Comparison of ENCODE assay signal across 8 cellular contexts in genomic region chr19:4851551-4852290, GRCh38. TPM values are rescaled to one million over a fixed set of nuclear protein-coding genes. Genes with fewer than 3 reads are reported as not detected.
A peak's percentile ranks its signal among the peaks of the same experiment; 100 is the strongest.
DNase-seq lines count a peak whose midpoint lies in the region; ATAC-seq and TF ChIP-seq lines count a peak whose summit lies in the region.

No MANE protein-coding gene starts in this region.

- TF ChIP-seq POLR2A in erythroblast (IDR thresholded peaks at IDR 0.05; ENCODE audit: low read length), result no peak

- POLR2A ChIA-PET in A673 (lab: Charles Lee; ENCODE audit: low non-redundant PET), result no interaction called here
- POLR2A ChIA-PET in naive thymus-derived CD4-positive, alpha-beta T cell (lab: Charles Lee), result interaction anchor here (0.7 to 1.5 kb wide), 2 partner anchors 39 to 42 kb away, joined by 3 to 4 read pairs; no protein-coding TSS in a partner anchor

- peaks cover 0 to 10% (median under 1%) of the 10 kb centered on the region in 5 donors for H3K36me3 Mint-ChIP-seq in naive thymus-derived CD4-positive, alpha-beta T cell
- peaks cover 9 to 23% of the 10 kb centered on the region in 2 donors for H3K36me3 Mint-ChIP-seq in stimulated activated naive B cell treated with anti-CD40 and anti-IgM and Interleukin-4, amounts not matched to agents 10 μg/mL and 1 μg/mL and 100 μg/mL, for 72 hours

- H3K4me1 Mint-ChIP-seq in naive thymus-derived CD4-positive, alpha-beta T cell, result peaks cover 0 to 5% (median 0%) of the 10 kb centered on the region in 7 donors
- H3K4me1 Mint-ChIP-seq in stimulated activated naive B cell treated with anti-CD40 and anti-IgM and Interleukin-4, amounts not matched to agents 10 μg/mL and 1 μg/mL and 100 μg/mL, for 72 hours, result peaks cover 10 to 12% of the 10 kb centered on the region in 2 donors

- in situ Hi-C loops in GM13977 (cut with MboI; ENCODE audit: low pct_unique_long_range_greater_than_20kb, low sequenced_read_pairs, unreplicated experiment), result no loop called here

- H3K27ac ChIP-seq in A673 (ENCODE audit: low read depth, low read length, poor library complexity, severe bottlenecking), result no peak overlapping the region
- no peak overlapping the region for H3K27ac ChIP-seq in naive thymus-derived CD4-positive, alpha-beta T cell (ENCODE audit: low read depth, low read length)

- no peak overlapping the region for H3K4me3 Mint-ChIP-seq in naive thymus-derived CD4-positive, alpha-beta T cell
- peak overlapping the region in 1 of 2 donors; percentile 57 for H3K4me3 Mint-ChIP-seq in stimulated activated naive B cell treated with anti-CD40 and anti-IgM and Interleukin-4, amounts not matched to agents 10 μg/mL and 1 μg/mL and 100 μg/mL, for 72 hours

- peak; percentile 94 for ATAC-seq in naive thymus-derived CD4-positive, alpha-beta T cell
- peak; percentile 85 to 89 for ATAC-seq in stimulated activated naive B cell treated with anti-CD40 and anti-IgM and Interleukin-4, amounts not matched to agents 10 μg/mL and 1 μg/mL and 100 μg/mL, for 72 hours (replicated peaks)
- ATAC-seq in GM18520 (IDR thresholded peaks at IDR 0.05; ENCODE audit: unreplicated experiment), result no peak

- no peak overlapping the region for H3K4me3 ChIP-seq in A673 (ENCODE audit: low read depth, low read length, poor library complexity, severe bottlenecking)
- no peak overlapping the region for H3K4me3 ChIP-seq in naive thymus-derived CD4-positive, alpha-beta T cell (ENCODE audit: low read length)

- no peaks in the 10 kb centered on the region for H3K27me3 ChIP-seq in A673 (replicated peaks; ENCODE audit: insufficient read depth, low read depth, low read length, poor library complexity)
- no peaks in the 10 kb centered on the region for H3K27me3 ChIP-seq in naive thymus-derived CD4-positive, alpha-beta T cell (ENCODE audit: control insufficient read depth in 2 of 2, insufficient read depth in 2 of 2, low read length in 2 of 2)

- CTCF ChIA-PET in A673 (lab: Charles Lee), result interaction anchor here (0.5 to 2.8 kb wide), 13 partner anchors 8 to 62 kb away, joined by 3 to 43 read pairs (median 4); partner anchors contain the start of gene PLIN3
- CTCF ChIA-PET in naive thymus-derived CD4-positive, alpha-beta T cell (lab: Charles Lee), result interaction anchor here (0.7 to 7.4 kb wide), 11 partner anchors 8 to 1075 kb away, joined by 3 to 109 read pairs (median 4); partner anchors contain the start of gene PLIN3

- peaks cover 7% of the 10 kb centered on the region for H3K36me3 ChIP-seq in A673 (ENCODE audit: insufficient read depth, low read length, poor library complexity, severe bottlenecking)
- H3K36me3 ChIP-seq in naive thymus-derived CD4-positive, alpha-beta T cell (ENCODE audit: control insufficient read depth in 2 of 3, insufficient read depth in 3 of 3, low read length in 3 of 3), result peaks cover 0 to 26% (median 0%) of the 10 kb centered on the region in 3 experiments

- no peaks in the 10 kb centered on the region for H3K4me1 ChIP-seq in A673 (ENCODE audit: insufficient read depth, low read length, poor library complexity, severe bottlenecking)
- no peaks in the 10 kb centered on the region for H3K4me1 ChIP-seq in naive thymus-derived CD4-positive, alpha-beta T cell (ENCODE audit: control insufficient read depth in 2 of 2, insufficient read depth in 2 of 2, low read length in 2 of 2)

- peak; percentile 75 for DNase-seq in A673 (ENCODE audit: low spot score)
- peak; percentile 82 for DNase-seq in GM13977 (ENCODE audit: low spot score)
- peak; percentile 6 for DNase-seq in NCI-H748 treated with DMSO at 0.1 percent for 48 hours (lab: John Stamatoyannopoulos, UW)
- peak; percentile 50 for DNase-seq in activated CD8-positive, alpha-beta memory T cell treated with anti-CD3 and anti-CD28 coated beads, Interleukin-2, amount 50 U/mL, for 1 hour (ENCODE audit: extremely low read depth)
- DNase-seq in erythroblast (lab: John Stamatoyannopoulos, UW), result peak; percentile 62 to 79
- DNase-seq in naive thymus-derived CD4-positive, alpha-beta T cell, result peak; percentile 52 to 79 (median 67)
- DNase-seq in stimulated activated naive B cell treated with anti-CD40 and anti-IgM and Interleukin-4, amounts not matched to agents 10 μg/mL and 1 μg/mL and 100 μg/mL, for 72 hours, result peak; percentile 60

- no peaks in the 10 kb centered on the region for H3K9me3 ChIP-seq in A673 (ENCODE audit: low read depth, low read length, poor library complexity, severe bottlenecking)
- no peaks in the 10 kb centered on the region for H3K9me3 ChIP-seq in naive thymus-derived CD4-positive, alpha-beta T cell (ENCODE audit: control insufficient read depth in 2 of 3, low read length in 3 of 3)

- BruUV-seq in A673 (replicated peaks; lab: Mats Ljungman, UMichigan), result no TSS peak

- no peaks in the 10 kb centered on the region for H3K9me3 Mint-ChIP-seq in naive thymus-derived CD4-positive, alpha-beta T cell
- no peaks in the 10 kb centered on the region for H3K9me3 Mint-ChIP-seq in stimulated activated naive B cell treated with anti-CD40 and anti-IgM and Interleukin-4, amounts not matched to agents 10 μg/mL and 1 μg/mL and 100 μg/mL, for 72 hours

- intact Hi-C loops in A673 (cut with micrococcal nuclease; ENCODE audit: unreplicated experiment), result loop anchor here (1.0 kb wide), 1 partner anchor 42 kb away; no protein-coding TSS in a partner anchor
- intact Hi-C loops in naive thymus-derived CD4-positive, alpha-beta T cell (cut with micrococcal nuclease), result loop anchor here (1.0 kb wide), 1 partner anchor 42 kb away; no protein-coding TSS in a partner anchor

- H3K27ac Mint-ChIP-seq in naive thymus-derived CD4-positive, alpha-beta T cell, result peak overlapping the region in 2 of 9 donors; percentile 31 to 54
- H3K27ac Mint-ChIP-seq in stimulated activated naive B cell treated with anti-CD40 and anti-IgM and Interleukin-4, amounts not matched to agents 10 μg/mL and 1 μg/mL and 100 μg/mL, for 72 hours, result peak overlapping the region; percentile 37

- TF ChIP-seq CTCF in A673 (conservative IDR thresholded peaks at IDR 0.05; ENCODE audit: low read depth, low read length) (peak; percentile 95), GM13977 (IDR thresholded peaks at IDR 0.05; ENCODE audit: extremely low read depth, insufficient read depth, missing control alignments) (peak; percentile 88)

- no peaks in the 10 kb centered on the region for H3K27me3 Mint-ChIP-seq in naive thymus-derived CD4-positive, alpha-beta T cell
- no peaks in the 10 kb centered on the region for H3K27me3 Mint-ChIP-seq in stimulated activated naive B cell treated with anti-CD40 and anti-IgM and Interleukin-4, amounts not matched to agents 10 μg/mL and 1 μg/mL and 100 μg/mL, for 72 hours

RNA-seq across cellular contexts. Expression of gene PLIN3, which starts 15.7 kb away (rescaled TPM):
- total RNA-seq in A673 (2021), result 30.6 and 39.9 TPM in 2 replicates
- 10 to 100 TPM; 12.8 to 38.2 (median 32.0) TPM for total RNA-seq in naive thymus-derived CD4-positive, alpha-beta T cell
- 10 to 100 TPM; 22.1 to 33.1 TPM for polyA plus RNA-seq in naive thymus-derived CD4-positive, alpha-beta T cell

RNA-seq across cellular contexts. Expression of gene TICAM1, which starts 20.2 kb away (rescaled TPM):
- 5.6 and 7.0 TPM in 2 replicates for total RNA-seq in A673 (2021)
- total RNA-seq in naive thymus-derived CD4-positive, alpha-beta T cell, result 10 to 100 TPM; 12.5 to 28.4 (median 16.5) TPM
- polyA plus RNA-seq in naive thymus-derived CD4-positive, alpha-beta T cell, result 10 to 100 TPM in 1 of 2 donors, 1 to 10 TPM in 1; 3.8 to 14.3 TPM

RNA-seq across cellular contexts. Expression of gene ARRDC5, which starts 51.0 kb away (rescaled TPM):
- total RNA-seq in A673 (2021), result not detected in 2 replicates
- total RNA-seq in naive thymus-derived CD4-positive, alpha-beta T cell, result 10 to 100 TPM in 3 of 5 experiments, 1 to 10 TPM in 2; 2.7 to 28.6 (median 13.6) TPM
- 1 to 10 TPM; 3.3 to 4.3 TPM for polyA plus RNA-seq in naive thymus-derived CD4-positive, alpha-beta T cell

RNA-seq across cellular contexts. Expression of gene UHRF1, which starts 57.6 kb away (rescaled TPM):
- total RNA-seq in A673 (2021), result 192 and 203 TPM in 2 replicates
- total RNA-seq in naive thymus-derived CD4-positive, alpha-beta T cell, result 10 to 100 TPM in 1 of 5 experiments, 1 to 10 TPM in 1, under 1 TPM in 3; 0.08 to 94.0 (median 0.24) TPM
- under 1 TPM; 0.06 to 0.07 TPM for polyA plus RNA-seq in naive thymus-derived CD4-positive, alpha-beta T cell

Comparison
In these comparisons a context has a peak if more than half of its experiments do, and no peak if none do; other contexts are left out.
1. DNase-seq: peak in every context shown above with its lines; median percentile 82 in GM13977; 75 in A673; 70 in erythroblast; 67 in naive thymus-derived CD4-positive, alpha-beta T cell; 60 in stimulated activated naive B cell treated with anti-CD40 and anti-IgM and Interleukin-4, amounts not matched to agents 10 μg/mL and 1 μg/mL and 100 μg/mL, for 72 hours; 50 in activated CD8-positive, alpha-beta memory T cell treated with anti-CD3 and anti-CD28 coated beads, Interleukin-2, amount 50 U/mL, for 1 hour; 6 in NCI-H748 treated with DMSO at 0.1 percent for 48 hours.